10 cellular contexts compared by ENCODE assay signal in the genomic region with DNA sequence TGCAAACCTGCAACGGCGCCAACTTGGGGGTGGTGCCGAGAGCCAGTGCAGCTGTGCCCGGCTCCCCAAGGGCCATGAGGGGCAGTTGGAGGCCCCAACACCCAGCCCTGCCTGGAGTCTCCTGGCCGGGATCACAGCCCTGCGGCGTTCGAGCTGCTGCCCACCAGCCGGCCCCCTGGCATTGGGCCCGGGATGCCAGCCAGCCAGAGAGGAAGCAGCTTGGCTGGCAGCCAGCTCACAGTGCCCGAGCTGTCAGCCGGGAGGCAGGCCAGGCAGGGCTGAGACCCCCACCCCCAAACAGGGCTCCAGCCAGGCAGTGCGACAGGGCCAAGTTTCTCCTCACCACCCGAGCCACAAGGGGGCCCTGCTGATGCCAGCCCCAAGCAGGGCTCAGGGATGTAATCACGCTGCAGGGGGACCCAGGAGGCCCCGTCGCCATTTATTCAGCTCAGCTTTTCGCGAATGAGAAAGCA. TPM values are rescaled to one million over a fixed set of nuclear protein-coding genes. Genes with fewer than 3 reads are reported as not detected.
A peak's percentile ranks its signal among the peaks of the same experiment; 100 is the strongest.
DNase-seq lines count a peak whose midpoint lies in the region; ATAC-seq and TF ChIP-seq lines count a peak whose summit lies in the region.
"Had no signal": no experiment of that assay in that cellular context is flagged by ENCODE, and none has a peak within 500 bp of the region (broad histone marks: within the 10 kb centered on the region; RNA-seq: fewer than 3 reads in every experiment).

No MANE protein-coding gene starts in this region.

- H3K4me1 ChIP-seq in fibroblast of lung (ENCODE audit: control insufficient read depth, extremely low read depth, insufficient read depth, low read length) (no peaks in the 10 kb centered on the region), testis (peaks cover 13% of the 10 kb centered on the region), esophagus squamous epithelium (peaks cover 16 to 59% (median 27%) of the 10 kb centered on the region in 3 donors)

- POLR2A ChIA-PET in activated naive CD8-positive, alpha-beta T cell treated with anti-CD3 and anti-CD28 coated beads, Interleukin-2, amount 10 ng/mL, durations not matched to agents 7 days and 5 days (lab: Charles Lee): interaction anchor here (1.1 kb wide), 1 partner anchor 12 kb away, joined by 4 read pairs; no protein-coding TSS in a partner anchor

- no peaks in the 10 kb centered on the region for H3K27me3 Mint-ChIP-seq in activated naive CD8-positive, alpha-beta T cell treated with anti-CD3 and anti-CD28 coated beads, Interleukin-2, amount 10 ng/mL, durations not matched to agents 7 days and 5 days
- H3K27me3 Mint-ChIP-seq in activated naive CD8-positive, alpha-beta T cell treated with anti-CD3 and anti-CD28 coated beads for 36 hours: no peaks in the 10 kb centered on the region
- H3K27me3 Mint-ChIP-seq: CD4-positive, alpha-beta memory T cell had no signal

- no peak overlapping the region for H3K4me3 Mint-ChIP-seq in activated naive CD8-positive, alpha-beta T cell treated with anti-CD3 and anti-CD28 coated beads, Interleukin-2, amount 10 ng/mL, durations not matched to agents 7 days and 5 days
- no peak overlapping the region for H3K4me3 Mint-ChIP-seq in activated naive CD8-positive, alpha-beta T cell treated with anti-CD3 and anti-CD28 coated beads for 36 hours

- H3K27ac ChIP-seq in fibroblast of lung (ENCODE audit: insufficient read depth, low read length): no peak overlapping the region
- no peak overlapping the region for H3K27ac ChIP-seq in testis
- H3K27ac ChIP-seq in esophagus squamous epithelium: no peak overlapping the region

- no peak overlapping the region for H2AFZ ChIP-seq in fibroblast of lung (ENCODE audit: low read length)

- no peak overlapping the region for H3K4me3 ChIP-seq in fibroblast of lung (replicated peaks in 1 of 4; ENCODE audit: control extremely low read depth in 1 of 4, insufficient read depth in 1 of 4, low read depth in 3 of 4, low read length in 4 of 4)
- no peak overlapping the region for H3K4me3 ChIP-seq in testis
- no peak overlapping the region for H3K4me3 ChIP-seq in esophagus squamous epithelium

- TF ChIP-seq CTCF in fibroblast of lung (conservative IDR thresholded peaks at IDR 0.05 in 1 of 2, IDR thresholded peaks at IDR 0.05 in 1 of 2; ENCODE audit: low read depth in 1 of 2, low read length in 2 of 2): peak; percentile 8 to 17
- no peak for TF ChIP-seq CTCF in testis (IDR thresholded peaks at IDR 0.05)
- TF ChIP-seq CTCF in esophagus squamous epithelium (IDR thresholded peaks at IDR 0.05): no peak

- H3K36me3 Mint-ChIP-seq in activated naive CD8-positive, alpha-beta T cell treated with anti-CD3 and anti-CD28 coated beads, Interleukin-2, amount 10 ng/mL, durations not matched to agents 7 days and 5 days: no peaks in the 10 kb centered on the region
- H3K36me3 Mint-ChIP-seq in activated naive CD8-positive, alpha-beta T cell treated with anti-CD3 and anti-CD28 coated beads for 36 hours: no peaks in the 10 kb centered on the region
- H3K36me3 Mint-ChIP-seq: CD4-positive, alpha-beta memory T cell had no signal

- no peaks in the 10 kb centered on the region for H4K20me1 ChIP-seq in fibroblast of lung (ENCODE audit: control insufficient read depth, extremely low read depth, insufficient read depth, low read length)

- no peak for TF ChIP-seq POLR2A in testis (IDR thresholded peaks at IDR 0.05)
- no peak for TF ChIP-seq POLR2A in esophagus squamous epithelium (IDR thresholded peaks at IDR 0.05)

- ATAC-seq in activated naive CD8-positive, alpha-beta T cell treated with anti-CD3 and anti-CD28 coated beads, Interleukin-2, amount 10 ng/mL, durations not matched to agents 7 days and 5 days (ENCODE audit: low read depth): no peak
- ATAC-seq in HG02973 (IDR thresholded peaks at IDR 0.05; ENCODE audit: unreplicated experiment): no peak

- H3K9ac ChIP-seq in fibroblast of lung (ENCODE audit: insufficient read depth, low read length): no peak overlapping the region

- peaks cover 29% of the 10 kb centered on the region for H3K4me1 Mint-ChIP-seq in activated naive CD8-positive, alpha-beta T cell treated with anti-CD3 and anti-CD28 coated beads, Interleukin-2, amount 10 ng/mL, durations not matched to agents 7 days and 5 days
- peaks cover 51% of the 10 kb centered on the region for H3K4me1 Mint-ChIP-seq in activated naive CD8-positive, alpha-beta T cell treated with anti-CD3 and anti-CD28 coated beads for 36 hours

- no peaks in the 10 kb centered on the region for H3K9me3 Mint-ChIP-seq in activated naive CD8-positive, alpha-beta T cell treated with anti-CD3 and anti-CD28 coated beads, Interleukin-2, amount 10 ng/mL, durations not matched to agents 7 days and 5 days
- no peaks in the 10 kb centered on the region for H3K9me3 Mint-ChIP-seq in activated naive CD8-positive, alpha-beta T cell treated with anti-CD3 and anti-CD28 coated beads for 36 hours
- H3K9me3 Mint-ChIP-seq: CD4-positive, alpha-beta memory T cell had no signal

- H3K27ac Mint-ChIP-seq in activated naive CD8-positive, alpha-beta T cell treated with anti-CD3 and anti-CD28 coated beads, Interleukin-2, amount 10 ng/mL, durations not matched to agents 7 days and 5 days: peak overlapping the region; percentile 56
- H3K27ac Mint-ChIP-seq in activated naive CD8-positive, alpha-beta T cell treated with anti-CD3 and anti-CD28 coated beads for 36 hours: no peak overlapping the region

- H3K36me3 ChIP-seq in fibroblast of lung (ENCODE audit: control insufficient read depth, insufficient read depth, low read length) (no peaks in the 10 kb centered on the region), testis (ENCODE audit: low read depth, missing control alignments) (no peaks in the 10 kb centered on the region), esophagus squamous epithelium (no peaks in the 10 kb centered on the region)

- WGBS in testis, 2 donors: 33% methylated on average over 16 of the region's 19 CpGs; no CpG with 5 or more reads in 1 of the 2 donors
- no CpG with 5 or more reads among the region's 19 CpGs for WGBS in esophagus squamous epithelium, 2 donors

- H3K27me3 ChIP-seq in fibroblast of lung (ENCODE audit: control insufficient read depth, insufficient read depth, low read length) (no peaks in the 10 kb centered on the region), testis (no peaks in the 10 kb centered on the region), esophagus squamous epithelium (no peaks in the 10 kb centered on the region)

- H3K9me3 ChIP-seq in fibroblast of lung (ENCODE audit: control insufficient read depth, insufficient read depth, low read depth, low read length) (no peaks in the 10 kb centered on the region), testis (no peaks in the 10 kb centered on the region), esophagus squamous epithelium (no peaks in the 10 kb centered on the region)

- no peak overlapping the region for H3K4me2 ChIP-seq in fibroblast of lung (ENCODE audit: extremely low read depth, insufficient read depth, low read length)

- DNase-seq in activated naive CD8-positive, alpha-beta T cell treated with anti-CD3 and anti-CD28 coated beads, Interleukin-2, amount 10 ng/mL, durations not matched to agents 7 days and 5 days: no peak
- no peak for DNase-seq in activated naive CD8-positive, alpha-beta T cell treated with anti-CD3 and anti-CD28 coated beads for 36 hours
- DNase-seq in NCI-H524 (lab: John Stamatoyannopoulos, UW) (peak; percentile 82 to 83), fibroblast of lung (ENCODE audit: low read depth in 2 of 2) (no peak), testis (peak; percentile 29), esophagus squamous epithelium (lab: John Stamatoyannopoulos, UW) (no peak), dermis blood vessel endothelial cell (no peak)
- DNase-seq: activated CD4-positive, alpha-beta T cell treated with anti-CD3 and anti-CD28 coated beads for 4 hours had no signal

- no peaks in the 10 kb centered on the region for H3K79me2 ChIP-seq in fibroblast of lung (ENCODE audit: control insufficient read depth, insufficient read depth, low read length)

- intact Hi-C loops in testis (cut with DNase I; ENCODE audit: low total_unique reads) (no loop called here), esophagus squamous epithelium (cut with DNase I) (no loop called here)

RNA-seq across cellular contexts. Expression of a gene that starts 26.0 kb away (rescaled TPM):
- total RNA-seq in activated naive CD8-positive, alpha-beta T cell treated with anti-CD3 and anti-CD28 coated beads, Interleukin-2, amount 10 ng/mL, durations not matched to agents 7 days and 5 days: 10 to 100 TPM; 77.0 to 87.4 TPM
- 10 to 100 TPM; 62.4 to 68.4 TPM for total RNA-seq in activated naive CD8-positive, alpha-beta T cell treated with anti-CD3 and anti-CD28 coated beads for 36 hours
- total RNA-seq in fibroblast of lung: 21.3 and 25.4 TPM in 2 replicates
- 11.8 and 12.0 TPM in 2 replicates for polyA plus RNA-seq in fibroblast of lung
- polyA plus RNA-seq in fibroblast of lung (2012): 8.3 and 9.9 TPM in 2 replicates
- polyA minus RNA-seq in fibroblast of lung (ENCODE audit: low replicate concordance): 20.0 and 21.5 TPM in 2 replicates
- 10 to 100 TPM; 40.5 to 44.8 TPM for total RNA-seq in testis
- polyA plus RNA-seq in testis (ENCODE audit: insufficient read depth, low read depth, low replicate concordance): 41.6 TPM
- total RNA-seq in esophagus squamous epithelium: 10 to 100 TPM; 40.2 to 52.5 (median 41.0) TPM
- 25.7 and 29.0 TPM in 2 replicates for total RNA-seq in dermis blood vessel endothelial cell

Comparison
In these comparisons a context has a peak if more than half of its experiments do, and no peak if none do; other contexts are left out.
1. DNase-seq: peak in NCI-H524 (2 of 2) and testis (single experiment); none in activated naive CD8-positive, alpha-beta T cell treated with anti-CD3 and anti-CD28 coated beads, Interleukin-2, amount 10 ng/mL, durations not matched to agents 7 days and 5 days (single experiment), activated naive CD8-positive, alpha-beta T cell treated with anti-CD3 and anti-CD28 coated beads for 36 hours (single experiment), fibroblast of lung (0 of 2), esophagus squamous epithelium (single experiment) and dermis blood vessel endothelial cell (single experiment).
2. CTCF ChIP-seq: peak in fibroblast of lung (2 of 2); none in testis (0 of 3) and esophagus squamous epithelium (0 of 6).